ENCODE assay signal across 10 cellular contexts in the genomic region with DNA sequence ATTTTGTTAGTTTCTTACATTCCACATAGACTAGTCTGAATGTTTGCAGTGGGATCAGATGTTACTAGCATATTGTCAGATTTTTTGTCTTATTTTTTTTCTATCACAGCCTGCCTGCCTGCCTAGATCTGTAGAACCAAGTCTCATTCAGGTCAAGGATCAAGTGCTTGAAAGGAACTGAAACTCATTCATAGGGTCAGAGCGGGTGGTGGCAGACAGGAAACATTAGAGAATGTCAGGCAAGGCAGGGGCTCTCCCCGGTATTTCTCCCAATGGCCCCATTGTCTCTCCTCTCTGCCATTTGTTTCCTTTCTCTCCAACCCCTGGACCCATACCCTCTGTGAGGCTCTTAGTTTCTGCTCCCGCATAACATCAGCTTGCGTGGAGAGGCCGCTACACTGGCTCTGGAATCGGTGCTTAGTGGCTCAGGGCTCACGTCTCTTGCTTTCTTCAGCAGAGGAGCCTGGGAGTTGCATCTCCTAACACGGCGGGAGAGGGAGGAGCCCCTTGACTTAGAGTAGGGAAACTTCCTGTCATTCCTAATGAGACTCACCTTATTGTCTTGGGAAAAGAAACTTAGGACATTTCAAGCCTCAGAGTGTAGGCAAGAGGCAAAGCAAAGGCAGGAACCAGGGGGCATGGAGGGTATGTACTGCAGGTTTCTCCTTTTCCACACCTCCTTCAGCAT. TPM values are rescaled to one million over a fixed set of nuclear protein-coding genes. Genes with fewer than 3 reads are reported as not detected.
A peak's percentile ranks its signal among the peaks of the same experiment; 100 is the strongest.
DNase-seq lines count a peak whose midpoint lies in the region; ATAC-seq and TF ChIP-seq lines count a peak whose summit lies in the region.
"Had no signal": no experiment of that assay in that cellular context is flagged by ENCODE, and none has a peak within 500 bp of the region (broad histone marks: within the 10 kb centered on the region; RNA-seq: fewer than 3 reads in every experiment).

No MANE protein-coding gene starts in this region.

- H2AFZ ChIP-seq in GM23338 (peak overlapping the region; percentile 84; the same call in 1 of the 2 replicates), mammary epithelial cell (ENCODE audit: low read depth, low read length) (no peak overlapping the region)

- H3K9me2 ChIP-seq in GM23338 (ENCODE audit: insufficient read depth): peaks cover 10% of the 10 kb centered on the region; the same call in 1 of the 2 replicates

- no peaks in the 10 kb centered on the region for H3F3A ChIP-seq in GM23338 (replicated peaks; ENCODE audit: low read depth)

- H3K27ac ChIP-seq in GM23338 (ENCODE audit: low read depth): no peak overlapping the region
- H3K27ac ChIP-seq in mammary epithelial cell (ENCODE audit: insufficient read depth, low read depth, low read length): no peak overlapping the region

- H4K20me1 ChIP-seq in GM23338 (replicated peaks; ENCODE audit: insufficient read depth): no peaks in the 10 kb centered on the region
- H4K20me1 ChIP-seq in mammary epithelial cell (ENCODE audit: insufficient read depth, low read length): no peaks in the 10 kb centered on the region

- DNase-seq in GM23338 (ENCODE audit: low spot score) (peak; percentile 29), neural crest cell (ENCODE audit: low read depth, low spot score) (peak; percentile 32), mammary epithelial cell (no peak), DMS79 treated with DMSO at 0.1 percent for 48 hours (lab: John Stamatoyannopoulos, UW) (no peak), COLO668 (lab: John Stamatoyannopoulos, UW; ENCODE audit: unreplicated experiment) (no peak), G401 (ENCODE audit: low spot score) (no peak)
- DNase-seq: NCI-H1436, T1000 had no signal

- H3K9ac ChIP-seq in mammary epithelial cell (ENCODE audit: insufficient read depth, low read length): no peak overlapping the region

- no peaks in the 10 kb centered on the region for H3K36me3 ChIP-seq in GM23338 (ENCODE audit: insufficient read depth)
- H3K36me3 ChIP-seq in mammary epithelial cell (ENCODE audit: insufficient read depth, low read length): no peaks in the 10 kb centered on the region

- H3K4me2 ChIP-seq in GM23338 (0 out of 2 replicates have a peak overlapping the region, but pooled peaks have one; percentile 41), mammary epithelial cell (ENCODE audit: insufficient read depth, low read depth, low read length) (no peak overlapping the region)

- WGBS in mammary epithelial cell (ENCODE audit: low coverage, missing lambda C conversion rate): 85% methylated on average over 9 of the region's 9 CpGs

- H3K27me3 Mint-ChIP-seq in GM23338 (ENCODE audit: insufficient read depth, low read depth, poor library complexity): no peaks in the 10 kb centered on the region
- H3K27me3 Mint-ChIP-seq in neural crest cell (ENCODE audit: low read depth): no peaks in the 10 kb centered on the region

- CTCF ChIA-PET in mammary epithelial cell (lab: Charles Lee; ENCODE audit: low non-redundant PET): no interaction called here

- H3K4me1 ChIP-seq in GM23338 (ENCODE audit: insufficient read depth) (peaks cover 9% of the 10 kb centered on the region), mammary epithelial cell (ENCODE audit: insufficient read depth, low read length) (no peaks in the 10 kb centered on the region)

- dilution Hi-C loops in mammary epithelial cell (cut with HindIII; ENCODE audit: low sequenced_read_pairs): no loop called here

- in situ Hi-C loops in mammary epithelial cell (cut with MboI; ENCODE audit: low sequenced_read_pairs in 2 of 2) (no loop called here), G401 (cut with HindIII; ENCODE audit: low sequenced_read_pairs) (no loop called here)

- H3K4me3 Mint-ChIP-seq in GM23338 (no peak overlapping the region), neural crest cell (peak overlapping the region; percentile 54)

- H3K4me1 Mint-ChIP-seq in GM23338 (peaks cover 35% of the 10 kb centered on the region), neural crest cell (peaks cover 84% of the 10 kb centered on the region)

- no peaks in the 10 kb centered on the region for H3K9me3 Mint-ChIP-seq in GM23338
- H3K9me3 Mint-ChIP-seq in neural crest cell: no peaks in the 10 kb centered on the region

- no peak for TF ChIP-seq CTCF in GM23338 (conservative IDR thresholded peaks at IDR 0.05; ENCODE audit: low read depth in 2 of 2)
- TF ChIP-seq CTCF in neural crest cell (conservative IDR thresholded peaks at IDR 0.05): no peak
- no peak for TF ChIP-seq CTCF in mammary epithelial cell (conservative IDR thresholded peaks at IDR 0.05 in 1 of 2, IDR thresholded peaks at IDR 0.05 in 1 of 2; ENCODE audit: extremely low read depth in 1 of 2, insufficient read depth in 1 of 2, low read depth in 1 of 2, low read length in 2 of 2)

- no peak overlapping the region for H3K27ac Mint-ChIP-seq in GM23338
- H3K27ac Mint-ChIP-seq in neural crest cell (ENCODE audit: unreplicated experiment): peak overlapping the region; percentile 9

- H3K36me3 Mint-ChIP-seq in GM23338 (ENCODE audit: low read depth) (no peaks in the 10 kb centered on the region), neural crest cell (ENCODE audit: low read depth) (no peaks in the 10 kb centered on the region)

- H3K79me2 ChIP-seq in GM23338 (replicated peaks; ENCODE audit: insufficient read depth): no peaks in the 10 kb centered on the region
- H3K79me2 ChIP-seq in mammary epithelial cell (ENCODE audit: insufficient read depth, low read length): no peaks in the 10 kb centered on the region

- H3K4me3 ChIP-seq in GM23338 (no peak overlapping the region), mammary epithelial cell (replicated peaks in 1 of 3; ENCODE audit: insufficient read depth in 1 of 3, low read depth in 2 of 3, low read length in 3 of 3) (no peak overlapping the region)

- peak; percentile 81 for ATAC-seq in GM19023 (IDR thresholded peaks at IDR 0.05; ENCODE audit: unreplicated experiment)
- peak; percentile 75 for ATAC-seq in GM23338
- peak; percentile 86 for ATAC-seq in HG03520 (IDR thresholded peaks at IDR 0.05; ENCODE audit: unreplicated experiment)

- no peaks in the 10 kb centered on the region for H3K27me3 ChIP-seq in GM23338 (ENCODE audit: insufficient read depth)
- no peaks in the 10 kb centered on the region for H3K27me3 ChIP-seq in mammary epithelial cell (ENCODE audit: insufficient read depth, low read length)

- intact Hi-C loops in mammary epithelial cell (cut with micrococcal nuclease): no loop called here

- H3K9me3 ChIP-seq in mammary epithelial cell (replicated peaks; ENCODE audit: insufficient read depth, low read length): no peaks in the 10 kb centered on the region

- no TSS peak for BruUV-seq in mammary epithelial cell (replicated peaks; lab: Mats Ljungman, UMichigan)

TF ChIP-seq in GM23338, 12 proteins besides CTCF, POLR2A, EP300 and RAD21 (continues in another document):
- TF ChIP-seq, protein P1, sequence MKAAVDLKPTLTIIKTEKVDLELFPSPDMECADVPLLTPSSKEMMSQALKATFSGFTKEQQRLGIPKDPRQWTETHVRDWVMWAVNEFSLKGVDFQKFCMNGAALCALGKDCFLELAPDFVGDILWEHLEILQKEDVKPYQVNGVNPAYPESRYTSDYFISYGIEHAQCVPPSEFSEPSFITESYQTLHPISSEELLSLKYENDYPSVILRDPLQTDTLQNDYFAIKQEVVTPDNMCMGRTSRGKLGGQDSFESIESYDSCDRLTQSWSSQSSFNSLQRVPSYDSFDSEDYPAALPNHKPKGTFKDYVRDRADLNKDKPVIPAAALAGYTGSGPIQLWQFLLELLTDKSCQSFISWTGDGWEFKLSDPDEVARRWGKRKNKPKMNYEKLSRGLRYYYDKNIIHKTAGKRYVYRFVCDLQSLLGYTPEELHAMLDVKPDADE (IDR thresholded peaks at IDR 0.05): no peak
- no peak for TF ChIP-seq POLR2AphosphoS5 (IDR thresholded peaks at IDR 0.05; ENCODE audit: low read depth)
- no peak for TF ChIP-seq ZNF331 (CRISPR knock-in tag; IDR thresholded peaks at IDR 0.05; ENCODE audit: low read depth)
- TF ChIP-seq ZNF114 (CRISPR knock-in tag; IDR thresholded peaks at IDR 0.05): no peak
- no peak for TF ChIP-seq NANOG (IDR thresholded peaks at IDR 0.05; ENCODE audit: borderline replicate concordance)

RNA-seq across cellular contexts. Expression of a gene that starts 35.6 kb away (rescaled TPM):
- 41.0 and 45.7 TPM in 2 replicates for total RNA-seq in GM23338 (2014; rRNA removed; shearing (Covaris generic))
- polyA plus RNA-seq in GM23338 (2016; fragmentation: Nextera tagmentation; extraction: Ambion mirVana): 8.3 and 11.9 TPM in 2 replicates
- total RNA-seq in neural crest cell: 42.3 and 45.8 TPM in 2 replicates
- under 1 TPM; 0.50 to 0.52 TPM for total RNA-seq in mammary epithelial cell
- 0.32 TPM for polyA plus RNA-seq in mammary epithelial cell
- polyA minus RNA-seq in mammary epithelial cell: not detected
- 0.68 and 0.88 TPM in 2 replicates for total RNA-seq in G401 (2014; rRNA removed; shearing (Covaris generic))

Comparison
In these comparisons a context has a peak if more than half of its experiments do, and no peak if none do; other contexts are left out.
1. DNase-seq: peak in GM23338 (single experiment) and neural crest cell (single experiment); none in mammary epithelial cell (single experiment), DMS79 treated with DMSO at 0.1 percent for 48 hours (single experiment), COLO668 (single experiment) and G401 (single experiment).
2. RNA of a gene that starts 35.6 kb away (total RNA-seq): 42.3 to 45.8 TPM in neural crest cell and 41.0 to 45.7 TPM in GM23338; 0.68 to 0.88 TPM in G401 and 0.50 to 0.52 TPM in mammary epithelial cell; every median in the first group is over 10 times any median in the second.
3. Peak in every context shown above with its lines, with median percentiles within 50 percentile points of each other: ATAC-seq.